ENCODE assay signal across 8 cellular contexts in genomic region chr3:50155891-50156290, GRCh38. TPM values are rescaled to one million over a fixed set of nuclear protein-coding genes. Genes with fewer than 3 reads are reported as not detected.
DNase-seq lines count a peak whose midpoint lies in the region; ATAC-seq and TF ChIP-seq lines count a peak whose summit lies in the region.

No MANE protein-coding gene starts in this region.

- DNase-seq in activated T-cell treated with anti-CD3 and anti-CD28 coated beads, Interleukin-2, amount 50 U/mL, for 72 hours = no peak
- no peak for DNase-seq in activated T-cell treated with anti-CD3 and anti-CD28 coated beads, Interleukin-2, amount 50 U/mL, for 1 hour
- DNase-seq in memory B cell (ENCODE audit: low spot score in 2 of 2) (no peak), upper lobe of left lung (no peak), NCI-H2081 treated with DMSO at 0.1 percent for 48 hours (lab: John Stamatoyannopoulos, UW) (no peak)

- no peak overlapping the region for H3K27ac Mint-ChIP-seq in activated T-cell treated with anti-CD3 and anti-CD28 coated beads, Interleukin-2, amount 50 U/mL, for 72 hours
- H3K27ac Mint-ChIP-seq in brain = peak overlapping the region; percentile 64 to 99 (median 85)
- H3K27ac Mint-ChIP-seq in memory B cell = no peak overlapping the region

- WGBS in upper lobe of left lung, 2 donors = 12 to 26% methylated on average over 11 to 12 of the region's 13 CpGs

- peaks cover 41% of the 10 kb centered on the region for H3K27me3 Mint-ChIP-seq in activated T-cell treated with anti-CD3 and anti-CD28 coated beads, Interleukin-2, amount 50 U/mL, for 72 hours (ENCODE audit: low read depth)
- peaks cover 28% of the 10 kb centered on the region for H3K27me3 Mint-ChIP-seq in brain
- H3K27me3 Mint-ChIP-seq in memory B cell = peaks cover 22% of the 10 kb centered on the region

- no peak for TF ChIP-seq CTCF in brain (conservative IDR thresholded peaks at IDR 0.05)
- no peak for TF ChIP-seq CTCF in upper lobe of left lung (IDR thresholded peaks at IDR 0.05)

- H3K4me1 ChIP-seq in upper lobe of left lung = peaks cover 39 to 70% (median 50%) of the 10 kb centered on the region in 4 donors

- H3K9me3 ChIP-seq in upper lobe of left lung = no peaks in the 10 kb centered on the region

- TF ChIP-seq POLR2A in upper lobe of left lung (IDR thresholded peaks at IDR 0.05) = no peak

- peak overlapping the region; percentile 74 to 95 (median 84) for H3K27ac ChIP-seq in upper lobe of left lung

- H3K4me3 ChIP-seq in upper lobe of left lung = peak overlapping the region; percentile 52 to 75 (median 62)

- ATAC-seq in activated T-cell treated with anti-CD3 and anti-CD28 coated beads, Interleukin-2, amount 50 U/mL, for 72 hours (replicated peaks in 1 of 2) = no peak
- ATAC-seq in memory B cell (ENCODE audit: low read depth) (no peak), upper lobe of left lung (ENCODE audit: low FRiP score in 2 of 2) (no peak), HG02623 (IDR thresholded peaks at IDR 0.05; ENCODE audit: unreplicated experiment) (no peak), GM18498 (IDR thresholded peaks at IDR 0.05; ENCODE audit: unreplicated experiment) (no peak)

- H3K9me3 Mint-ChIP-seq in activated T-cell treated with anti-CD3 and anti-CD28 coated beads, Interleukin-2, amount 50 U/mL, for 72 hours = no peaks in the 10 kb centered on the region
- H3K9me3 Mint-ChIP-seq in brain (peaks cover 0 to 5% (median 0%) of the 10 kb centered on the region in 5 experiments), memory B cell (no peaks in the 10 kb centered on the region)

- H3K27me3 ChIP-seq in upper lobe of left lung = peaks cover 0 to 19% (median 4%) of the 10 kb centered on the region in 4 donors

- H3K4me1 Mint-ChIP-seq in activated T-cell treated with anti-CD3 and anti-CD28 coated beads, Interleukin-2, amount 50 U/mL, for 72 hours (ENCODE audit: low read depth) = peaks cover 11% of the 10 kb centered on the region
- H3K4me1 Mint-ChIP-seq in brain (peaks cover 72% of the 10 kb centered on the region), memory B cell (peaks cover 16% of the 10 kb centered on the region)

- H3K36me3 Mint-ChIP-seq in activated T-cell treated with anti-CD3 and anti-CD28 coated beads, Interleukin-2, amount 50 U/mL, for 72 hours (ENCODE audit: insufficient read depth in 2 of 2) = no peaks in the 10 kb centered on the region
- H3K36me3 Mint-ChIP-seq in brain (no peaks in the 10 kb centered on the region), memory B cell (no peaks in the 10 kb centered on the region)

- no peaks in the 10 kb centered on the region for H3K36me3 ChIP-seq in upper lobe of left lung

- peak overlapping the region; percentile 71 to 74 for H3K4me3 Mint-ChIP-seq in activated T-cell treated with anti-CD3 and anti-CD28 coated beads, Interleukin-2, amount 50 U/mL, for 72 hours
- peak overlapping the region; percentile 89 to 96 (median 95) for H3K4me3 Mint-ChIP-seq in brain
- H3K4me3 Mint-ChIP-seq in memory B cell = peak overlapping the region; percentile 76

- no peak for TF ChIP-seq EP300 in upper lobe of left lung (IDR thresholded peaks at IDR 0.05)

RNA-seq across cellular contexts. Expression of gene SEMA3F, which starts 0.8 kb away (rescaled TPM):
- under 1 TPM in 1 of 2 donors, not detected in 1; 0.25 TPM for total RNA-seq in activated T-cell treated with anti-CD3 and anti-CD28 coated beads, Interleukin-2, amount 50 U/mL, for 72 hours
- polyA plus RNA-seq in brain (ENCODE audit: insufficient read depth, low read depth, low replicate concordance) = 15.3 TPM
- total RNA-seq in upper lobe of left lung = 10 to 100 TPM in 5 of 6 donors, 1 to 10 TPM in 1; 4.2 to 76.0 (median 27.5) TPM

RNA-seq across cellular contexts. Expression of gene GNAT1, which starts 35.5 kb away (rescaled TPM):
- not detected for total RNA-seq in activated T-cell treated with anti-CD3 and anti-CD28 coated beads, Interleukin-2, amount 50 U/mL, for 72 hours
- 0.59 TPM for polyA plus RNA-seq in brain (ENCODE audit: insufficient read depth, low read depth, low replicate concordance)
- under 1 TPM in 2 of 6 donors, not detected in 4; 0.10 to 0.40 TPM for total RNA-seq in upper lobe of left lung

RNA-seq across cellular contexts. Expression of gene SLC38A3, which starts 49.2 kb away (rescaled TPM):
- not detected for total RNA-seq in activated T-cell treated with anti-CD3 and anti-CD28 coated beads, Interleukin-2, amount 50 U/mL, for 72 hours
- 18.3 TPM for polyA plus RNA-seq in brain (ENCODE audit: insufficient read depth, low read depth, low replicate concordance)
- under 1 TPM in 2 of 6 donors, not detected in 4; 0.15 to 0.17 TPM for total RNA-seq in upper lobe of left lung

Comparison
In these comparisons a context has a peak if more than half of its experiments do, and no peak if none do; other contexts are left out.
1. H3K27ac Mint-ChIP-seq: peak in brain (5 of 5); none in activated T-cell treated with anti-CD3 and anti-CD28 coated beads, Interleukin-2, amount 50 U/mL, for 72 hours (single experiment) and memory B cell (single experiment).
2. RNA of gene SEMA3F, which starts 0.8 kb away (total RNA-seq): 4.2 to 76.0 TPM in upper lobe of left lung; 0.25 TPM in activated T-cell treated with anti-CD3 and anti-CD28 coated beads, Interleukin-2, amount 50 U/mL, for 72 hours; every median in the first group is over 4 times any median in the second.
3. Peak in every context shown above with its lines, with median percentiles within 50 percentile points of each other: H3K4me3 Mint-ChIP-seq.